ENCODE assay signal across 12 cellular contexts in genomic region chr19:50565984-50566903, GRCh38. TPM values are rescaled to one million over a fixed set of nuclear protein-coding genes. Genes with fewer than 3 reads are reported as not detected.
DNase-seq lines count a peak whose midpoint lies in the region; ATAC-seq and TF ChIP-seq lines count a peak whose summit lies in the region.
"Had no signal": no experiment of that assay in that cellular context is flagged by ENCODE, and none has a peak within 500 bp of the region (broad histone marks: within the 10 kb centered on the region; RNA-seq: fewer than 3 reads in every experiment).

No MANE protein-coding gene starts in this region.

- peak; percentile 42 for DNase-seq in NCI-H2227 (lab: John Stamatoyannopoulos, UW; ENCODE audit: unreplicated experiment)
- DNase-seq in NCI-H2227 treated with DMSO at 0.1 percent for 48 hours (lab: John Stamatoyannopoulos, UW) = no peak
- DNase-seq in activated CD4-positive, alpha-beta T cell treated with anti-CD3 and anti-CD28 coated beads, Interleukin-2, amount 50 U/mL, for 48 hours = peak; percentile 47 to 62
- DNase-seq in hippocampal formation (lab: John Stamatoyannopoulos, UW) = peak; percentile 37 to 49
- DNase-seq in stimulated activated CD4-positive, alpha-beta T cell treated with anti-CD3 and anti-CD28 coated beads, Interleukin-4, amount 100 ng/mL, for 24 hours = peak; percentile 32
- DNase-seq in left ventricle myocardium inferior = no peak
- no peak for DNase-seq in OCI-M1 (lab: John Stamatoyannopoulos, UW)
- DNase-seq: esophagus squamous epithelium had no signal

- H3K27me3 ChIP-seq in left ventricle myocardium inferior (ENCODE audit: low read depth) = peaks cover 82% of the 10 kb centered on the region

- no peak overlapping the region for H3K4me3 ChIP-seq in left ventricle myocardium inferior
- H3K4me3 ChIP-seq: lung, skin epidermis had no signal

- peaks cover 6% of the 10 kb centered on the region for H3K4me1 ChIP-seq in left ventricle myocardium inferior

- no peak for TF ChIP-seq CTCF in left ventricle myocardium inferior (IDR thresholded peaks at IDR 0.05; ENCODE audit: borderline replicate concordance)

- no peak overlapping the region for H3K27ac ChIP-seq in left ventricle myocardium inferior (replicated peaks)
- H3K27ac ChIP-seq: esophagus squamous epithelium, skin epidermis had no signal

- H3K36me3 ChIP-seq in left ventricle myocardium inferior = no peaks in the 10 kb centered on the region
- H3K36me3 ChIP-seq: esophagus squamous epithelium had no signal

- intact Hi-C loops in left ventricle myocardium inferior (cut with micrococcal nuclease) = no loop called here

- no peak for ATAC-seq in GM19455 (IDR thresholded peaks at IDR 0.05; ENCODE audit: unreplicated experiment)

- H3K9me3 ChIP-seq in left ventricle myocardium inferior (replicated peaks) = no peaks in the 10 kb centered on the region
- H3K9me3 ChIP-seq: esophagus squamous epithelium had no signal

RNA-seq across cellular contexts. Expression of gene LRRC4B, which starts 2.0 kb away (rescaled TPM):
- total RNA-seq in left ventricle myocardium inferior = 0.47 TPM
- total RNA-seq: T-helper 1 cell treated with Interleukin-12 subunit alpha and Interleukin-12 subunit beta and Interleukin-4 antibody, amounts not matched to agents 30 ng/mL and 1 ng/mL, for 36 hours had no signal

RNA-seq across cellular contexts. Expression of gene ASPDH, which starts 52.5 kb away (rescaled TPM):
- total RNA-seq in left ventricle myocardium inferior = not detected
- total RNA-seq: esophagus squamous epithelium; lung; T-helper 1 cell treated with Interleukin-12 subunit alpha and Interleukin-12 subunit beta and Interleukin-4 antibody, amounts not matched to agents 30 ng/mL and 1 ng/mL, for 36 hours had no signal

RNA-seq across cellular contexts. Expression of gene JOSD2, which starts 55.3 kb away (rescaled TPM):
- 28.6 TPM for total RNA-seq in left ventricle myocardium inferior

Comparison
In these comparisons a context has a peak if more than half of its experiments do, and no peak if none do; other contexts are left out.
1. DNase-seq: peak in NCI-H2227 (single experiment), activated CD4-positive, alpha-beta T cell treated with anti-CD3 and anti-CD28 coated beads, Interleukin-2, amount 50 U/mL, for 48 hours (2 of 2), hippocampal formation (2 of 2) and stimulated activated CD4-positive, alpha-beta T cell treated with anti-CD3 and anti-CD28 coated beads, Interleukin-4, amount 100 ng/mL, for 24 hours (single experiment); none in NCI-H2227 treated with DMSO at 0.1 percent for 48 hours (single experiment), left ventricle myocardium inferior (single experiment) and OCI-M1 (single experiment).